29 cellular contexts compared by ENCODE assay signal in the genomic region with DNA sequence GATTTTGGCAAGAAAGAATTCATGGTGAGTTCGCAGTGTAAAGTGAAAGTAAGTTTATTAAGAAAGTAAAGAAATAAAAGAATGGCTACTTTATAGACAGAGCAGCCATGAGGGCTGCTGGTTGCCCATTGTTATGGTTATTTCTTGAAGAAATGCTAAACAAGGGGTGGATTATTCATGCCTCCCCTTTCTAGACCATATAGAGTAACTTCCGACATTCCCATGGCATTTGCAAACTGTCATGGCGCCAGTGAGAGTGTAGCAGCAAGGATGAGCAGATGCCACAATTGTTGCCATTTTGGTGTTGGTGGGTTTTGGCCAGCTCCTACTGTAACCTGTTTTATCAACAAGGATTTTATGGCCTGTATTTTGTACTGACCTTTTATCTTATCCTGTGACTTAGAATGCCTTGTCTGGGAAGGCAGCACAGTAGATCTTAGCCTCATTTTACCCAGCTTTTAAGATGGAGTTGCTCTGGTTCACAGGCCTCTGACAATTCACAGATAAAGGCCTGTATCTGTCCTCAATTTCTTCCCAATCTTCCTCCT.
A peak's percentile ranks its signal among the peaks of the same experiment; 100 is the strongest.
DNase-seq lines count a peak whose midpoint lies in the region; ATAC-seq and TF ChIP-seq lines count a peak whose summit lies in the region.
"Had no signal": no experiment of that assay in that cellular context is flagged by ENCODE, and none has a peak within 500 bp of the region (broad histone marks: within the 10 kb centered on the region; RNA-seq: fewer than 3 reads in every experiment).

No MANE protein-coding gene starts in this region.

- DNase-seq in GM23338 (ENCODE audit: low spot score), result peak; percentile 66
- DNase-seq in fibroblast of lung (ENCODE audit: low read depth in 2 of 2), result no peak
- DNase-seq in mucosa of gallbladder (ENCODE audit: low spot score), result no peak
- no peak for DNase-seq in CD4-positive, alpha-beta T cell
- no peak for DNase-seq in NCI-H2081 treated with DMSO at 0.1 percent for 48 hours (lab: John Stamatoyannopoulos, UW)
- DNase-seq: activated B cell treated with CpG ODN at 0.5 μM for 24 hours; activated CD8-positive, alpha-beta memory T cell treated with anti-CD3 and anti-CD28 coated beads, Interleukin-2, amount 50 U/mL, for 4 hours; activated naive CD4-positive, alpha-beta T cell treated with anti-CD3 and anti-CD28 coated beads, Interleukin-2, amount 50 U/mL, for 16 hours; anterior cingulate cortex; BE2C; COR-L47; dorsolateral prefrontal cortex; GM23248; lower lobe of right lung; NCI-H1105; NCI-H1930; NCI-H345; NCI-H774; SHP77 treated with DMSO at 0.1 percent for 48 hours; stimulated activated CD4-positive, alpha-beta T cell treated with anti-CD3 and anti-CD28 coated beads, Interleukin-1b, Interleukin-23, amount 100 ng/mL, for 48 hours; SW 1271; T1000 had no signal

- no peaks in the 10 kb centered on the region for H3K27me3 Mint-ChIP-seq in GM23338 (ENCODE audit: insufficient read depth, low read depth, poor library complexity)
- no peaks in the 10 kb centered on the region for H3K27me3 Mint-ChIP-seq in nephron (ENCODE audit: low read depth)
- H3K27me3 Mint-ChIP-seq in CD4-positive, alpha-beta T cell, result no peaks in the 10 kb centered on the region
- H3K27me3 Mint-ChIP-seq: activated B cell treated with CpG ODN at 0.5 μM for 24 hours; central memory CD8-positive, alpha-beta T cell; type B pancreatic cell had no signal

- H3K36me3 ChIP-seq in GM23338 (ENCODE audit: insufficient read depth) (no peaks in the 10 kb centered on the region), OCI-LY3 (replicated peaks; ENCODE audit: low read depth, low read length) (no peaks in the 10 kb centered on the region), fibroblast of lung (ENCODE audit: control insufficient read depth, insufficient read depth, low read length) (no peaks in the 10 kb centered on the region)
- H3K36me3 ChIP-seq: BE2C, lower lobe of right lung, neutrophil had no signal

- H2AFZ ChIP-seq in GM23338 (no peak overlapping the region), OCI-LY3 (ENCODE audit: low read depth, low read length) (peak overlapping the region; percentile 34; the same call in 1 of the 2 replicates), fibroblast of lung (ENCODE audit: low read length) (peak overlapping the region; percentile 49)
- H2AFZ ChIP-seq: GM23248 had no signal

- H3K9me3 Mint-ChIP-seq in GM23338, result no peaks in the 10 kb centered on the region; the same call in 2 of the 3 replicates
- no peaks in the 10 kb centered on the region for H3K9me3 Mint-ChIP-seq in nephron
- no peaks in the 10 kb centered on the region for H3K9me3 Mint-ChIP-seq in CD4-positive, alpha-beta T cell
- H3K9me3 Mint-ChIP-seq: activated B cell treated with CpG ODN at 0.5 μM for 24 hours, type B pancreatic cell had no signal

- H3K27me3 ChIP-seq in GM23338 (ENCODE audit: insufficient read depth), result no peaks in the 10 kb centered on the region
- H3K27me3 ChIP-seq in OCI-LY3 (ENCODE audit: low read depth, low read length), result no peaks in the 10 kb centered on the region
- H3K27me3 ChIP-seq in fibroblast of lung (ENCODE audit: control insufficient read depth, insufficient read depth, low read length), result no peaks in the 10 kb centered on the region
- no peaks in the 10 kb centered on the region for H3K27me3 ChIP-seq in CD4-positive, alpha-beta T cell (ENCODE audit: control insufficient read depth, insufficient read depth, low read length)
- H3K27me3 ChIP-seq: BE2C, dorsolateral prefrontal cortex, neutrophil had no signal

- no peaks in the 10 kb centered on the region for H3F3A ChIP-seq in GM23338 (replicated peaks; ENCODE audit: low read depth)

- H3K9ac ChIP-seq in OCI-LY3 (ENCODE audit: low read length), result no peak overlapping the region
- no peak overlapping the region for H3K9ac ChIP-seq in fibroblast of lung (ENCODE audit: insufficient read depth, low read length)
- H3K9ac ChIP-seq: GM23248 had no signal

- H3K4me1 ChIP-seq in GM23338 (ENCODE audit: insufficient read depth), result peaks cover 24% of the 10 kb centered on the region; the same call in 1 of the 2 replicates
- 0 out of 2 replicates have a peak, but pooled peaks cover 3% of the 10 kb centered on the region for H3K4me1 ChIP-seq in OCI-LY3 (ENCODE audit: low read length)
- H3K4me1 ChIP-seq in fibroblast of lung (ENCODE audit: control insufficient read depth, extremely low read depth, insufficient read depth, low read length), result no peaks in the 10 kb centered on the region
- H3K4me1 ChIP-seq: BE2C, lower lobe of right lung had no signal

- TF ChIP-seq CTCF in GM23338 (conservative IDR thresholded peaks at IDR 0.05; ENCODE audit: low read depth in 2 of 2), result no peak
- TF ChIP-seq CTCF in OCI-LY3 (IDR thresholded peaks at IDR 0.05; ENCODE audit: low read depth, low read length), result no peak
- no peak for TF ChIP-seq CTCF in fibroblast of lung (conservative IDR thresholded peaks at IDR 0.05 in 1 of 2, IDR thresholded peaks at IDR 0.05 in 1 of 2; ENCODE audit: low read depth in 1 of 2, low read length in 2 of 2)
- TF ChIP-seq CTCF in nephron (IDR thresholded peaks at IDR 0.05; ENCODE audit: unreplicated experiment in 3 of 3), result no peak
- TF ChIP-seq CTCF in CD4-positive, alpha-beta T cell (IDR thresholded peaks at IDR 0.05), result no peak

- H4K20me1 ChIP-seq in GM23338 (replicated peaks; ENCODE audit: insufficient read depth), result no peaks in the 10 kb centered on the region
- no peaks in the 10 kb centered on the region for H4K20me1 ChIP-seq in OCI-LY3 (ENCODE audit: insufficient read depth, low read length)
- no peaks in the 10 kb centered on the region for H4K20me1 ChIP-seq in fibroblast of lung (ENCODE audit: control insufficient read depth, extremely low read depth, insufficient read depth, low read length)

- CTCF ChIA-PET in CD4-positive, alpha-beta T cell (lab: Charles Lee), result no interaction called here

- peak; percentile 52 for ATAC-seq in GM23338
- ATAC-seq in HG02852 (IDR thresholded peaks at IDR 0.05; ENCODE audit: unreplicated experiment), result no peak
- ATAC-seq in CD4-positive, alpha-beta T cell (ENCODE audit: poor library complexity), result no peak
- ATAC-seq: lower lobe of right lung had no signal

- intact Hi-C loops in CD4-positive, alpha-beta T cell (cut with DNase I, micrococcal nuclease), result no loop called here

- H3K4me3 Mint-ChIP-seq in GM23338 (no peak overlapping the region; the same call in 2 of the 3 replicates), nephron (no peak overlapping the region)
- no peak overlapping the region for H3K4me3 Mint-ChIP-seq in CD4-positive, alpha-beta T cell
- H3K4me3 Mint-ChIP-seq: activated B cell treated with CpG ODN at 0.5 μM for 24 hours; central memory CD8-positive, alpha-beta T cell; type B pancreatic cell had no signal

- H3K79me2 ChIP-seq in GM23338 (replicated peaks; ENCODE audit: insufficient read depth) (peaks cover 13% of the 10 kb centered on the region; the same call in 1 of the 2 replicates), OCI-LY3 (ENCODE audit: low read length) (no peaks in the 10 kb centered on the region), fibroblast of lung (ENCODE audit: control insufficient read depth, insufficient read depth, low read length) (no peaks in the 10 kb centered on the region)

- H3K9me3 ChIP-seq in OCI-LY3 (ENCODE audit: insufficient read depth, low read length), result no peaks in the 10 kb centered on the region
- no peaks in the 10 kb centered on the region for H3K9me3 ChIP-seq in fibroblast of lung (ENCODE audit: control insufficient read depth, insufficient read depth, low read depth, low read length)
- H3K9me3 ChIP-seq in CD4-positive, alpha-beta T cell (ENCODE audit: control insufficient read depth, low read length), result no peaks in the 10 kb centered on the region
- H3K9me3 ChIP-seq: BE2C, lower lobe of right lung, neutrophil had no signal

- H3K9me2 ChIP-seq in GM23338 (ENCODE audit: insufficient read depth), result 0 out of 2 replicates have a peak, but pooled peaks cover 3% of the 10 kb centered on the region

- no peaks in the 10 kb centered on the region for H3K36me3 Mint-ChIP-seq in GM23338 (ENCODE audit: low read depth)
- H3K36me3 Mint-ChIP-seq in nephron (ENCODE audit: low read depth), result peaks cover 19% of the 10 kb centered on the region
- H3K36me3 Mint-ChIP-seq in CD4-positive, alpha-beta T cell (ENCODE audit: low read depth), result no peaks in the 10 kb centered on the region

- H3K27ac Mint-ChIP-seq in GM23338 (peak overlapping the region; percentile 90), nephron (peak overlapping the region; percentile 71 to 98 (median 97))
- H3K27ac Mint-ChIP-seq in CD4-positive, alpha-beta T cell, result no peak overlapping the region
- H3K27ac Mint-ChIP-seq: activated B cell treated with CpG ODN at 0.5 μM for 24 hours, type B pancreatic cell had no signal

- H3K27ac ChIP-seq in GM23338 (ENCODE audit: low read depth) (no peak overlapping the region), OCI-LY3 (ENCODE audit: low read length) (no peak overlapping the region), fibroblast of lung (ENCODE audit: insufficient read depth, low read length) (no peak overlapping the region)
- no peak overlapping the region for H3K27ac ChIP-seq in CD4-positive, alpha-beta T cell (ENCODE audit: low read depth, low read length)
- H3K27ac ChIP-seq: GM23248, lower lobe of right lung, neutrophil, skin epidermis had no signal

- peaks cover 45% of the 10 kb centered on the region for H3K4me1 Mint-ChIP-seq in GM23338
- peaks cover 66% of the 10 kb centered on the region for H3K4me1 Mint-ChIP-seq in nephron
- H3K4me1 Mint-ChIP-seq in CD4-positive, alpha-beta T cell (ENCODE audit: low read depth), result no peaks in the 10 kb centered on the region
- H3K4me1 Mint-ChIP-seq: activated B cell treated with CpG ODN at 0.5 μM for 24 hours; central memory CD8-positive, alpha-beta T cell had no signal

- H3K4me2 ChIP-seq in GM23338 (peak overlapping the region; percentile 28; the same call in 1 of the 2 replicates), OCI-LY3 (ENCODE audit: low read length) (peak overlapping the region; percentile 23), fibroblast of lung (ENCODE audit: extremely low read depth, insufficient read depth, low read length) (no peak overlapping the region)

- POLR2A ChIA-PET in CD4-positive, alpha-beta T cell (lab: Charles Lee), result no interaction called here

- H3K4me3 ChIP-seq in GM23338, result no peak overlapping the region
- peak overlapping the region; percentile 18; the same call in 1 of the 2 replicates for H3K4me3 ChIP-seq in OCI-LY3 (ENCODE audit: low read length)
- no peak overlapping the region for H3K4me3 ChIP-seq in fibroblast of lung (replicated peaks in 1 of 4; ENCODE audit: control extremely low read depth in 1 of 4, insufficient read depth in 1 of 4, low read depth in 3 of 4, low read length in 4 of 4)
- H3K4me3 ChIP-seq: GM23248, lower lobe of right lung, skin epidermis had no signal
